Comparison of ENCODE assay signal across 1 cellular context in genomic region chr16:69413045-69413664, GRCh38.
A peak's percentile ranks its signal among the peaks of the same experiment; 100 is the strongest.
TF ChIP-seq lines count a peak whose summit lies in the region.

No MANE protein-coding gene starts in this region.

TF ChIP-seq in HepG2, 621 proteins besides CTCF, POLR2A, EP300 and RAD21 (continued from another document):
- TF ChIP-seq ARID5B (CRISPR knock-in tag; IDR thresholded peaks at IDR 0.05), result peak; percentile 79
- TF ChIP-seq THRA (CRISPR knock-in tag; IDR thresholded peaks at IDR 0.05; ENCODE audit: borderline replicate concordance), result peak; percentile 42; the same call in 1 of the 2 replicates
- TF ChIP-seq FOXO1 (CRISPR knock-in tag; IDR thresholded peaks at IDR 0.05), result peak; percentile 83
- peak; percentile 63 for TF ChIP-seq TEAD3 (CRISPR knock-in tag; optimal IDR thresholded peaks at IDR 0.05; ENCODE audit: borderline replicate concordance)
- no peak for TF ChIP-seq PRPF4 (IDR thresholded peaks at IDR 0.05; ENCODE audit: low read depth, low read length, poor library complexity, severe bottlenecking)
- TF ChIP-seq HOXA7 (CRISPR knock-in tag; IDR thresholded peaks at IDR 0.05), result no peak
- TF ChIP-seq GZF1 (CRISPR knock-in tag; IDR thresholded peaks at IDR 0.05), result no peak
- no peak for TF ChIP-seq CREB1 (IDR thresholded peaks at IDR 0.05)
- TF ChIP-seq CREB1 (CRISPR knock-in tag; IDR thresholded peaks at IDR 0.05), result no peak
- peak; percentile 81; the same call in 1 of the 2 replicates for TF ChIP-seq HOXA3 (CRISPR knock-in tag; IDR thresholded peaks at IDR 0.05)
- TF ChIP-seq GATAD1 (CRISPR knock-in tag; IDR thresholded peaks at IDR 0.05), result peak; percentile 54; the same call in 1 of the 2 replicates
- TF ChIP-seq ZNF607 (CRISPR knock-in tag; IDR thresholded peaks at IDR 0.05; ENCODE audit: borderline replicate concordance), result no peak
- peak; percentile 4; the same call in 1 of the 2 replicates for TF ChIP-seq ZNF772 (CRISPR knock-in tag; IDR thresholded peaks at IDR 0.05)
- TF ChIP-seq SMC3 (IDR thresholded peaks at IDR 0.05; ENCODE audit: low read length), result no peak
- peak; percentile 24; the same call in 1 of the 2 replicates for TF ChIP-seq HMGXB3 (CRISPR knock-in tag; IDR thresholded peaks at IDR 0.05; ENCODE audit: borderline replicate concordance)
- TF ChIP-seq NFE2 (CRISPR knock-in tag; IDR thresholded peaks at IDR 0.05), result no peak
